ENCODE assay signal across 9 cellular contexts in the genomic region with DNA sequence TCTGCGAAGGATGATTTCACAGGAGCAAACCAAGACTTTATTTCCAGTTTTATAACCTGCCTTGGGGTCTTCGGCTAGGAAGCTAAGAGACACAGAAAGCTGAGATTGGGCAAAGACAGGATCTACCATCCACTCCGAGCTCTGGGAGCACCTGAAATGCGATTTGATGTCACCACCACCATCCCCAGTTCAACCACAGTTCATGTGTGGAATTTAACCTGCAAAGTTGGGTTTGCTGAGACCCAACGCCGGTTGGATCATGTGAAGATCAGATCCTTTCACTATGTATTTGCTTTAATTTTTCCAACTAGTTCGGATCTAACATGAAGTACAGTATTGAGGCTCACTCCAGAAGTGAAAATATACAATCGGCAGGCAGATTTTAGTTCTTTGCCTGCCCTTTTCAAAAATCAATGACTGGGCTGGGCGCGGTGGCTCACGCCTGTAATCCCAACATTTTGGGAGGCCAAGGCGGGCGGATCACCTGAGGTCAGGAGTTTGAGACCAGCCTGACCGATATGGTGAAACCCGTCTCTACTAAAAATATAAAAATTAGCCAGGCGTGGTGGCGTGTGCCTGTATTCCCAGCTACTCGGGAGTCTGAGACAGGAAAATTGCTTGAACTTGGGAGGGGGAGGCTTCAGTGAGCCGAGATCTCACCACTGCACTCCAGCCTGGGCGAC. TPM values are rescaled to one million over a fixed set of nuclear protein-coding genes. Genes with fewer than 3 reads are reported as not detected.
A peak's percentile ranks its signal among the peaks of the same experiment; 100 is the strongest.
DNase-seq lines count a peak whose midpoint lies in the region; TF ChIP-seq lines count a peak whose summit lies in the region.
"Had no signal": no experiment of that assay in that cellular context is flagged by ENCODE, and none has a peak within 500 bp of the region (broad histone marks: within the 10 kb centered on the region; RNA-seq: fewer than 3 reads in every experiment).

No MANE protein-coding gene starts in this region.

- peaks cover 0 to 9% (median 2%) of the 10 kb centered on the region in 3 donors for H3K36me3 Mint-ChIP-seq in CD8-positive, alpha-beta memory T cell
- peaks cover 16% of the 10 kb centered on the region for H3K36me3 Mint-ChIP-seq in nephron progenitor cell (ENCODE audit: low read depth)

- peaks cover 28 to 39% (median 35%) of the 10 kb centered on the region in 3 donors for H3K4me1 Mint-ChIP-seq in CD8-positive, alpha-beta memory T cell
- H3K4me1 Mint-ChIP-seq in nephron progenitor cell: peaks cover 28% of the 10 kb centered on the region

- CTCF ChIA-PET in CD8-positive, alpha-beta memory T cell (lab: Charles Lee): interaction anchor here (1.5 to 4.5 kb wide), 2 partner anchors 16 to 21 kb away, joined by 4 to 19 read pairs; no protein-coding TSS in a partner anchor

- no peaks in the 10 kb centered on the region for H3K36me3 ChIP-seq in CD8-positive, alpha-beta memory T cell (ENCODE audit: insufficient read depth, low read length)
- H3K36me3 ChIP-seq in HUES64 (ENCODE audit: insufficient read depth, low read length) (no peaks in the 10 kb centered on the region), adipocyte (ENCODE audit: control insufficient read depth, insufficient read depth, low read length, severe bottlenecking) (no peaks in the 10 kb centered on the region)

- no peaks in the 10 kb centered on the region for H3K9me3 ChIP-seq in CD8-positive, alpha-beta memory T cell (ENCODE audit: low read length)
- H3K9me3 ChIP-seq in HUES64 (ENCODE audit: insufficient read depth, low read depth, low read length) (no peaks in the 10 kb centered on the region), adipocyte (ENCODE audit: control insufficient read depth, low read length) (no peaks in the 10 kb centered on the region)

- DNase-seq in CD8-positive, alpha-beta memory T cell: no peak
- DNase-seq in adipocyte (ENCODE audit: low read depth) (no peak), nephron progenitor cell (no peak), NCI-H2029 (lab: John Stamatoyannopoulos, UW) (no peak), HCEC 1CT (no peak), MV-4-11 (lab: John Stamatoyannopoulos, UW) (no peak), substantia nigra (lab: John Stamatoyannopoulos, UW) (no peak)
- DNase-seq: NCI-H524 treated with DMSO at 0.1 percent for 48 hours had no signal

- peaks cover 21% of the 10 kb centered on the region for H3K4me1 ChIP-seq in CD8-positive, alpha-beta memory T cell (ENCODE audit: insufficient read depth, low read length)
- H3K4me1 ChIP-seq in HUES64 (ENCODE audit: insufficient read depth, low read length): peaks cover 4% of the 10 kb centered on the region; the same call in 1 of the 2 replicates
- H3K4me1 ChIP-seq in adipocyte (ENCODE audit: control insufficient read depth, insufficient read depth, low read length): peaks cover 23% of the 10 kb centered on the region

- POLR2A ChIA-PET in CD8-positive, alpha-beta memory T cell (lab: Charles Lee): interaction anchor here (1.6 kb wide), 1 partner anchor 9 kb away, joined by 4 read pairs; no protein-coding TSS in a partner anchor

- no peak overlapping the region for H3K4me3 ChIP-seq in CD8-positive, alpha-beta memory T cell (ENCODE audit: low read length)
- H3K4me3 ChIP-seq in HUES64 (ENCODE audit: low read length) (peak overlapping the region; percentile 100), adipocyte (ENCODE audit: low read length) (peak overlapping the region; percentile 97)

- no peaks in the 10 kb centered on the region for H3K27me3 ChIP-seq in CD8-positive, alpha-beta memory T cell (ENCODE audit: insufficient read depth, low read length, poor library complexity, severe bottlenecking)
- H3K27me3 ChIP-seq in HUES64 (ENCODE audit: insufficient read depth, low read length) (no peaks in the 10 kb centered on the region), adipocyte (replicated peaks; ENCODE audit: control insufficient read depth, insufficient read depth, low read length) (no peaks in the 10 kb centered on the region)

- peaks cover 0 to 1% of the 10 kb centered on the region in 2 donors for H3K27me3 Mint-ChIP-seq in CD8-positive, alpha-beta memory T cell
- no peaks in the 10 kb centered on the region for H3K27me3 Mint-ChIP-seq in nephron progenitor cell (ENCODE audit: low read depth, poor library complexity)

- H3K9ac ChIP-seq in HUES64 (ENCODE audit: low read depth, low read length): no peak overlapping the region
- H3K9ac ChIP-seq in adipocyte (ENCODE audit: low read length): peak overlapping the region; percentile 97

- no peaks in the 10 kb centered on the region for H3K9me3 Mint-ChIP-seq in CD8-positive, alpha-beta memory T cell
- no peaks in the 10 kb centered on the region for H3K9me3 Mint-ChIP-seq in nephron progenitor cell

- H3K4me3 Mint-ChIP-seq in CD8-positive, alpha-beta memory T cell: peak overlapping the region in 5 of 7 donors; percentile 36 to 96 (median 94)
- H3K4me3 Mint-ChIP-seq in nephron progenitor cell: peak overlapping the region; percentile 98

- WGBS in HUES64: 96% methylated on average over 19 of the region's 20 CpGs

- peak overlapping the region in 5 of 8 donors; percentile 54 to 99 (median 94) for H3K27ac Mint-ChIP-seq in CD8-positive, alpha-beta memory T cell
- no peak overlapping the region for H3K27ac Mint-ChIP-seq in nephron progenitor cell

- no peak for TF ChIP-seq CTCF in nephron progenitor cell (IDR thresholded peaks at IDR 0.05)

- H3K27ac ChIP-seq in CD8-positive, alpha-beta memory T cell (ENCODE audit: low read depth, low read length): no peak overlapping the region
- H3K27ac ChIP-seq in HUES64 (ENCODE audit: low read depth, low read length): no peak overlapping the region
- H3K27ac ChIP-seq in substantia nigra (ENCODE audit: low read depth, low read length, poor library complexity, severe bottlenecking): no peak overlapping the region

RNA-seq across cellular contexts. Expression of a gene that starts 1.4 kb away (rescaled TPM):
- 10 to 100 TPM; 46.9 to 49.8 TPM for total RNA-seq in CD8-positive, alpha-beta memory T cell
- polyA plus RNA-seq in CD8-positive, alpha-beta memory T cell: 15.7 TPM
- 33.9 TPM for polyA plus RNA-seq in HUES64 (2013, experiment 1 of 2)
- 35.7 TPM for polyA plus RNA-seq in HUES64 (2013, experiment 2 of 2)

RNA-seq across cellular contexts. Expression of a gene that starts 39.2 kb away (rescaled TPM):
- 1 to 10 TPM; 7.5 to 9.9 TPM for total RNA-seq in CD8-positive, alpha-beta memory T cell
- polyA plus RNA-seq in CD8-positive, alpha-beta memory T cell: 0.68 TPM
- polyA plus RNA-seq in HUES64 (2013, experiment 1 of 2): 16.6 TPM
- 25.4 TPM for polyA plus RNA-seq in HUES64 (2013, experiment 2 of 2)
